19 cellular contexts compared by ENCODE assay signal in the genomic region with DNA sequence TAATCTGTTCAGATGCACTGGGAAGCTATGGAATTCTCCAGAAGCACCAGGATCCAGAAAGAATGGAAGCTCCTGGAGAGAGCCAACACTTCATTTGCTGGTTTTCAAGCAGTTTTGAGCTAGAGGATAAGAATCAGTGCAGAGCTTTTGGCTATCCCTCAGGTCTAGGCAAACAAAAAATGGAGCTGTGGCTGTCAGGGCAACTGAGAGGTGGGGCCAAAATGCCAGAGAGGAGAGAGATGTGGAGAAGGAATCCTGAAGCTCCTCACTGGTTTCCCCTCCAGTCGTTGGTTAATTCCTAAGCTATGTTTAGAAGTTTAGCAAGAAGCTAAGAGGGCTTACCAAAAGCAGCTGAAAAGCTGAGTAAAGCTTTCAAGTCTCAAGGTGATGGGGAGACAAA.
DNase-seq lines count a peak whose midpoint lies in the region; ATAC-seq lines count a peak whose summit lies in the region.
"Had no signal": no experiment of that assay in that cellular context is flagged by ENCODE, and none has a peak within 500 bp of the region (broad histone marks: within the 10 kb centered on the region; RNA-seq: fewer than 3 reads in every experiment).

No MANE protein-coding gene starts in this region.

- no peak for ATAC-seq in GM19467 (IDR thresholded peaks at IDR 0.05; ENCODE audit: unreplicated experiment)
- ATAC-seq: SK-N-SH treated with all-trans-retinoic acid at 6 μM for 48 hours had no signal

- peak; percentile 11 for DNase-seq in AG08396 (ENCODE audit: low spot score)
- DNase-seq in ELF-1 (ENCODE audit: low read depth, low spot score): peak; percentile 16
- peak; percentile 17 for DNase-seq in OCI-M1 (lab: John Stamatoyannopoulos, UW)
- DNase-seq in myocyte (ENCODE audit: low read depth): peak; percentile 52
- DNase-seq in stimulated activated CD4-positive, alpha-beta T cell treated with anti-CD3 and anti-CD28 coated beads, Interleukin-15, amount 100 ng/mL, for 24 hours: no peak
- no peak for DNase-seq in activated CD4-positive, alpha-beta T cell treated with anti-CD3 and anti-CD28 coated beads, Interleukin-2, amount 50 U/mL, for 48 hours
- DNase-seq in cerebellar cortex (ENCODE audit: low spot score): no peak
- DNase-seq: DMS153, EL, MG63, NCI-H1048, NCI-H1436, NCI-H1930, NCI-H345, NCI-H524 treated with DMSO at 0.1 percent for 48 hours, SHP77 treated with DMSO at 0.1 percent for 48 hours, T-helper 1 cell had no signal

Comparison
In these comparisons a context has a peak if more than half of its experiments do, and no peak if none do; other contexts are left out.
1. DNase-seq: peak in AG08396 (single experiment), ELF-1 (single experiment), OCI-M1 (single experiment) and myocyte (single experiment); none in stimulated activated CD4-positive, alpha-beta T cell treated with anti-CD3 and anti-CD28 coated beads, Interleukin-15, amount 100 ng/mL, for 24 hours (single experiment), activated CD4-positive, alpha-beta T cell treated with anti-CD3 and anti-CD28 coated beads, Interleukin-2, amount 50 U/mL, for 48 hours (0 of 2) and cerebellar cortex (single experiment).